Comparison of ENCODE assay signal across 11 cellular contexts in genomic region chrX:25721564-25721963, GRCh38.
A peak's percentile ranks its signal among the peaks of the same experiment; 100 is the strongest.
DNase-seq lines count a peak whose midpoint lies in the region; ATAC-seq and TF ChIP-seq lines count a peak whose summit lies in the region.
"Had no signal": no experiment of that assay in that cellular context is flagged by ENCODE, and none has a peak within 500 bp of the region (broad histone marks: within the 10 kb centered on the region; RNA-seq: fewer than 3 reads in every experiment).

No MANE protein-coding gene starts in this region.

- H3K9me3 ChIP-seq in MM.1S (replicated peaks; ENCODE audit: insufficient read depth, low read length) (no peaks in the 10 kb centered on the region), neuronal stem cell (replicated peaks in 1 of 2; ENCODE audit: control insufficient read depth in 2 of 2, insufficient read depth in 1 of 2, low read depth in 1 of 2, low read length in 2 of 2) (no peaks in the 10 kb centered on the region)
- no peaks in the 10 kb centered on the region for H3K9me3 ChIP-seq in CD8-positive, alpha-beta T cell (ENCODE audit: low read length)
- H3K9me3 ChIP-seq: spleen had no signal

- POLR2A ChIA-PET in CD8-positive, alpha-beta T cell (lab: Charles Lee), result no interaction called here

- peak; percentile 38 for TF ChIP-seq CTCF in MM.1S (IDR thresholded peaks at IDR 0.05; ENCODE audit: low read length)
- peak; percentile 43 for TF ChIP-seq CTCF in brain microvascular endothelial cell (IDR thresholded peaks at IDR 0.05; ENCODE audit: low read depth, low read length, missing control alignments)
- no peak for TF ChIP-seq CTCF in CD8-positive, alpha-beta T cell (IDR thresholded peaks at IDR 0.05)

- H3K36me3 Mint-ChIP-seq in CD8-positive, alpha-beta T cell, result no peaks in the 10 kb centered on the region
- no peaks in the 10 kb centered on the region for H3K36me3 Mint-ChIP-seq in immature natural killer cell

- no peaks in the 10 kb centered on the region for H4K20me1 ChIP-seq in MM.1S (ENCODE audit: insufficient read depth, low read length)

- no peak overlapping the region for H3K27ac Mint-ChIP-seq in CD8-positive, alpha-beta T cell
- no peak overlapping the region for H3K27ac Mint-ChIP-seq in immature natural killer cell
- H3K27ac Mint-ChIP-seq: activated CD4-positive, alpha-beta T cell treated with anti-CD3 and anti-CD28 coated beads for 36 hours had no signal

- intact Hi-C loops in CD8-positive, alpha-beta T cell (cut with DNase I, micrococcal nuclease), result no loop called here

- H2BK12ac ChIP-seq in neuronal stem cell (ENCODE audit: low read length), result no peak overlapping the region

- no peak overlapping the region for H3K18ac ChIP-seq in neuronal stem cell (ENCODE audit: low read length)

- H3K23ac ChIP-seq in neuronal stem cell (ENCODE audit: low read depth, low read length, poor library complexity), result no peak overlapping the region

- CTCF ChIA-PET in CD8-positive, alpha-beta T cell (lab: Charles Lee), result no interaction called here

- H3K79me2 ChIP-seq in MM.1S (ENCODE audit: low read length), result no peaks in the 10 kb centered on the region

- H3K4me2 ChIP-seq in MM.1S (ENCODE audit: low read depth, low read length) (no peak overlapping the region), neuronal stem cell (ENCODE audit: insufficient read depth, low read length, poor library complexity, severe bottlenecking) (no peak overlapping the region)

- H2BK5ac ChIP-seq in neuronal stem cell (ENCODE audit: low read length), result no peak overlapping the region

- peak; percentile 2 for DNase-seq in NCI-H1092 treated with DMSO at 0.1 percent for 48 hours (lab: John Stamatoyannopoulos, UW)
- no peak for DNase-seq in NCI-H1092 (lab: John Stamatoyannopoulos, UW)
- peak; percentile 21 for DNase-seq in MM.1S
- DNase-seq in brain microvascular endothelial cell, result no peak
- peak; percentile 0 for DNase-seq in neuronal stem cell (ENCODE audit: low spot score)
- DNase-seq in CD8-positive, alpha-beta T cell, result no peak
- no peak for DNase-seq in mucosa of gallbladder (ENCODE audit: low spot score)
- DNase-seq in immature natural killer cell, result no peak
- DNase-seq: activated CD4-positive, alpha-beta T cell treated with anti-CD3 and anti-CD28 coated beads for 36 hours; cerebellar nuclear complex; spleen had no signal

- H3K4me3 ChIP-seq in MM.1S (ENCODE audit: low read length) (no peak overlapping the region), brain microvascular endothelial cell (ENCODE audit: low read depth, low read length) (no peak overlapping the region), neuronal stem cell (ENCODE audit: low read length in 2 of 2) (no peak overlapping the region)
- no peak overlapping the region for H3K4me3 ChIP-seq in CD8-positive, alpha-beta T cell (ENCODE audit: low read depth, low read length)
- H3K4me3 ChIP-seq: spleen had no signal

- no peak overlapping the region for H3K14ac ChIP-seq in neuronal stem cell (ENCODE audit: low read length)

- no peak overlapping the region for H4K8ac ChIP-seq in neuronal stem cell (ENCODE audit: low read depth, low read length)

- H2AFZ ChIP-seq in MM.1S (ENCODE audit: low read length), result no peak overlapping the region
- H2AFZ ChIP-seq in neuronal stem cell (ENCODE audit: low read length), result no peak overlapping the region

- H3K4me1 Mint-ChIP-seq in CD8-positive, alpha-beta T cell (ENCODE audit: low read depth), result no peaks in the 10 kb centered on the region
- H3K4me1 Mint-ChIP-seq in immature natural killer cell, result no peaks in the 10 kb centered on the region
- H3K4me1 Mint-ChIP-seq: activated CD4-positive, alpha-beta T cell treated with anti-CD3 and anti-CD28 coated beads for 36 hours had no signal

- no peaks in the 10 kb centered on the region for H3K36me3 ChIP-seq in MM.1S (replicated peaks; ENCODE audit: insufficient read depth, low read length)
- no peaks in the 10 kb centered on the region for H3K36me3 ChIP-seq in brain microvascular endothelial cell (replicated peaks)
- H3K36me3 ChIP-seq in neuronal stem cell (replicated peaks in 1 of 2; ENCODE audit: control insufficient read depth in 2 of 2, insufficient read depth in 2 of 2, low read length in 2 of 2), result no peaks in the 10 kb centered on the region
- H3K36me3 ChIP-seq in CD8-positive, alpha-beta T cell (ENCODE audit: insufficient read depth, low read length), result no peaks in the 10 kb centered on the region
- H3K36me3 ChIP-seq: spleen had no signal

- no peaks in the 10 kb centered on the region for H3K79me1 ChIP-seq in neuronal stem cell (ENCODE audit: low read depth, low read length)

- H2BK120ac ChIP-seq in neuronal stem cell (ENCODE audit: low read depth, low read length), result no peak overlapping the region

- no peaks in the 10 kb centered on the region for H3K27me3 ChIP-seq in MM.1S (replicated peaks; ENCODE audit: insufficient read depth, low read length)
- H3K27me3 ChIP-seq in brain microvascular endothelial cell (replicated peaks), result no peaks in the 10 kb centered on the region
- no peaks in the 10 kb centered on the region for H3K27me3 ChIP-seq in neuronal stem cell (ENCODE audit: control insufficient read depth in 3 of 3, insufficient read depth in 3 of 3, low read depth in 1 of 3, low read length in 3 of 3)
- no peaks in the 10 kb centered on the region for H3K27me3 ChIP-seq in CD8-positive, alpha-beta T cell (ENCODE audit: insufficient read depth, low read length)
- H3K27me3 ChIP-seq: spleen had no signal

- no peaks in the 10 kb centered on the region for H3K9me3 Mint-ChIP-seq in CD8-positive, alpha-beta T cell
- H3K9me3 Mint-ChIP-seq in immature natural killer cell, result peaks cover 0 to 6% (median under 1%) of the 10 kb centered on the region in 6 donors

- no peak overlapping the region for H2AK5ac ChIP-seq in neuronal stem cell (ENCODE audit: low read depth, low read length)

- H2BK15ac ChIP-seq in neuronal stem cell (ENCODE audit: low read length), result no peak overlapping the region

- no peak overlapping the region for H3K4me3 Mint-ChIP-seq in CD8-positive, alpha-beta T cell
- H3K4me3 Mint-ChIP-seq in immature natural killer cell, result no peak overlapping the region
- H3K4me3 Mint-ChIP-seq: activated CD4-positive, alpha-beta T cell treated with anti-CD3 and anti-CD28 coated beads for 36 hours had no signal

- WGBS in neuronal stem cell (ENCODE audit: extremely low coverage in 2 of 2, insufficient read length in 2 of 2, insufficient replicate concordance in 1 of 2), 2 donors, result no CpG with 5 or more reads among the region's 2 CpGs

- H4K91ac ChIP-seq in neuronal stem cell (ENCODE audit: low read depth, low read length, poor library complexity), result no peak overlapping the region

- no peaks in the 10 kb centered on the region for H3F3A ChIP-seq in MM.1S (ENCODE audit: insufficient read depth, low read length)

- H3K9me2 ChIP-seq in MM.1S (replicated peaks; ENCODE audit: insufficient read depth, low read length), result no peaks in the 10 kb centered on the region

- H3K27ac ChIP-seq in MM.1S (ENCODE audit: low read length), result no peak overlapping the region
- no peak overlapping the region for H3K27ac ChIP-seq in brain microvascular endothelial cell
- no peak overlapping the region for H3K27ac ChIP-seq in neuronal stem cell (replicated peaks; ENCODE audit: low read length)
- H3K27ac ChIP-seq in CD8-positive, alpha-beta T cell (ENCODE audit: low read depth, low read length), result no peak overlapping the region
- H3K27ac ChIP-seq: spleen had no signal

- H3K9ac ChIP-seq in MM.1S (ENCODE audit: low read length) (no peak overlapping the region), neuronal stem cell (ENCODE audit: low read depth, low read length, poor library complexity) (no peak overlapping the region)

- no peak for ATAC-seq in CD8-positive, alpha-beta T cell
- ATAC-seq: activated CD4-positive, alpha-beta T cell treated with anti-CD3 and anti-CD28 coated beads for 36 hours had no signal

- in situ Hi-C loops in brain microvascular endothelial cell (cut with HindIII; ENCODE audit: low pct_ligation_motif_present, low sequenced_read_pairs), result no loop called here

- H3K4me1 ChIP-seq in MM.1S (ENCODE audit: low read length) (no peaks in the 10 kb centered on the region), neuronal stem cell (ENCODE audit: control insufficient read depth in 2 of 2, insufficient read depth in 1 of 2, low read depth in 1 of 2, low read length in 2 of 2) (no peaks in the 10 kb centered on the region)
- H3K4me1 ChIP-seq in CD8-positive, alpha-beta T cell (ENCODE audit: insufficient read depth, low read length), result no peaks in the 10 kb centered on the region
- H3K4me1 ChIP-seq: spleen had no signal

- no peaks in the 10 kb centered on the region for H3K27me3 Mint-ChIP-seq in CD8-positive, alpha-beta T cell (ENCODE audit: low read depth)
- peaks cover 0 to 2% (median 0%) of the 10 kb centered on the region in 3 donors for H3K27me3 Mint-ChIP-seq in immature natural killer cell (ENCODE audit: low read depth in 3 of 3)
- H3K27me3 Mint-ChIP-seq: activated CD4-positive, alpha-beta T cell treated with anti-CD3 and anti-CD28 coated beads for 36 hours had no signal

- no peak overlapping the region for H3K4ac ChIP-seq in neuronal stem cell (ENCODE audit: low read length)

Comparison
In these comparisons a context has a peak if more than half of its experiments do, and no peak if none do; other contexts are left out.
1. DNase-seq: peak in NCI-H1092 treated with DMSO at 0.1 percent for 48 hours (single experiment), MM.1S (single experiment) and neuronal stem cell (single experiment); none in NCI-H1092 (single experiment), brain microvascular endothelial cell (single experiment), CD8-positive, alpha-beta T cell (0 of 7), mucosa of gallbladder (single experiment) and immature natural killer cell (0 of 3).